ENCODE assay signal across 19 cellular contexts in genomic region chr5:39437469-39437868, GRCh38. TPM values are rescaled to one million over a fixed set of nuclear protein-coding genes. Genes with fewer than 3 reads are reported as not detected.
DNase-seq lines count a peak whose midpoint lies in the region; ATAC-seq and TF ChIP-seq lines count a peak whose summit lies in the region.
"Had no signal": no experiment of that assay in that cellular context is flagged by ENCODE, and none has a peak within 500 bp of the region (broad histone marks: within the 10 kb centered on the region; RNA-seq: fewer than 3 reads in every experiment).

No MANE protein-coding gene starts in this region.

- TF ChIP-seq POLR2A in GM18505 (IDR thresholded peaks at IDR 0.05; ENCODE audit: borderline replicate concordance, extremely low read depth, insufficient read depth, insufficient read length): no peak
- no peak for TF ChIP-seq POLR2A in suprapubic skin (IDR thresholded peaks at IDR 0.05)

- ATAC-seq in GM18505 (IDR thresholded peaks at IDR 0.05; ENCODE audit: unreplicated experiment): peak; percentile 68
- peak; percentile 41 for ATAC-seq in naive thymus-derived CD4-positive, alpha-beta T cell
- no peak for ATAC-seq in HG03354 (IDR thresholded peaks at IDR 0.05; ENCODE audit: poor library complexity, severe bottlenecking, unreplicated experiment)
- no peak for ATAC-seq in GM21737 (IDR thresholded peaks at IDR 0.05; ENCODE audit: unreplicated experiment)
- ATAC-seq: activated CD4-positive, CD25-positive, alpha-beta regulatory T cell treated with anti-CD3 and anti-CD28 coated beads, Interleukin-2, amount 50 U/mL, for 24 hours had no signal

- TF ChIP-seq EP300 in suprapubic skin (IDR thresholded peaks at IDR 0.05): no peak

- H3K4me3 Mint-ChIP-seq in naive thymus-derived CD4-positive, alpha-beta T cell: no peak overlapping the region
- H3K4me3 Mint-ChIP-seq: activated T-cell treated with anti-CD3 and anti-CD28 coated beads, Interleukin-2, amount 50 U/mL, for 24 hours; endodermal cell had no signal

- CTCF ChIA-PET in naive thymus-derived CD4-positive, alpha-beta T cell (lab: Charles Lee): interaction anchor here (0.7 kb wide), 1 partner anchor 12 kb away, joined by 3 read pairs; the partner anchor contains the start of gene DAB2

- H3K27me3 ChIP-seq in naive thymus-derived CD4-positive, alpha-beta T cell (ENCODE audit: control insufficient read depth in 2 of 2, insufficient read depth in 2 of 2, low read length in 2 of 2): no peaks in the 10 kb centered on the region
- H3K27me3 ChIP-seq in suprapubic skin: no peaks in the 10 kb centered on the region
- H3K27me3 ChIP-seq: ascending aorta, uterus had no signal

- H3K9me3 ChIP-seq in naive thymus-derived CD4-positive, alpha-beta T cell (ENCODE audit: control insufficient read depth in 2 of 3, low read length in 3 of 3): no peaks in the 10 kb centered on the region
- H3K9me3 ChIP-seq in suprapubic skin: no peaks in the 10 kb centered on the region
- H3K9me3 ChIP-seq: ascending aorta, uterus had no signal

- H3K4me1 ChIP-seq in naive thymus-derived CD4-positive, alpha-beta T cell (ENCODE audit: control insufficient read depth in 2 of 2, insufficient read depth in 2 of 2, low read length in 2 of 2): no peaks in the 10 kb centered on the region
- H3K4me1 ChIP-seq in suprapubic skin: peaks cover 4% of the 10 kb centered on the region
- H3K4me1 ChIP-seq: uterus had no signal

- H3K4me3 ChIP-seq in epithelial cell of esophagus (ENCODE audit: low read length): no peak overlapping the region
- no peak overlapping the region for H3K4me3 ChIP-seq in naive thymus-derived CD4-positive, alpha-beta T cell (ENCODE audit: low read length)
- no peak overlapping the region for H3K4me3 ChIP-seq in suprapubic skin
- H3K4me3 ChIP-seq: ascending aorta, uterus had no signal

- peaks cover 0 to 5% (median 0%) of the 10 kb centered on the region in 7 donors for H3K4me1 Mint-ChIP-seq in naive thymus-derived CD4-positive, alpha-beta T cell

- intact Hi-C loops in naive thymus-derived CD4-positive, alpha-beta T cell (cut with micrococcal nuclease): no loop called here

- H3K27ac Mint-ChIP-seq in naive thymus-derived CD4-positive, alpha-beta T cell: no peak overlapping the region
- H3K27ac Mint-ChIP-seq: activated T-cell treated with anti-CD3 and anti-CD28 coated beads, Interleukin-2, amount 50 U/mL, for 24 hours; endodermal cell had no signal

- TF ChIP-seq CTCF in epithelial cell of esophagus (IDR thresholded peaks at IDR 0.05; ENCODE audit: insufficient read depth, low read depth, low read length, missing control alignments) (no peak), suprapubic skin (IDR thresholded peaks at IDR 0.05) (no peak)

- peaks cover 4 to 16% (median 6%) of the 10 kb centered on the region in 5 donors for H3K27me3 Mint-ChIP-seq in naive thymus-derived CD4-positive, alpha-beta T cell

- POLR2A ChIA-PET in naive thymus-derived CD4-positive, alpha-beta T cell (lab: Charles Lee): interaction anchor here (0.7 kb wide), 1 partner anchor 17 kb away, joined by 3 read pairs; no protein-coding TSS in a partner anchor

- H3K27ac ChIP-seq in naive thymus-derived CD4-positive, alpha-beta T cell (ENCODE audit: low read depth, low read length): no peak overlapping the region
- no peak overlapping the region for H3K27ac ChIP-seq in suprapubic skin
- H3K27ac ChIP-seq: ascending aorta, uterus had no signal

- H3K9me3 Mint-ChIP-seq in naive thymus-derived CD4-positive, alpha-beta T cell: no peaks in the 10 kb centered on the region
- H3K9me3 Mint-ChIP-seq: activated T-cell treated with anti-CD3 and anti-CD28 coated beads, Interleukin-2, amount 50 U/mL, for 24 hours; endodermal cell had no signal

- WGBS in suprapubic skin: 29% methylated on average over 1 of the region's 1 CpG

- H3K36me3 ChIP-seq in naive thymus-derived CD4-positive, alpha-beta T cell (ENCODE audit: control insufficient read depth in 2 of 3, insufficient read depth in 3 of 3, low read length in 3 of 3): no peaks in the 10 kb centered on the region
- no peaks in the 10 kb centered on the region for H3K36me3 ChIP-seq in suprapubic skin
- H3K36me3 ChIP-seq: ascending aorta, uterus had no signal

- peak; percentile 20 for DNase-seq in LHCN-M2 (ENCODE audit: low read depth)
- peak; percentile 19 for DNase-seq in epithelial cell of esophagus (ENCODE audit: low read depth)
- DNase-seq in naive thymus-derived CD4-positive, alpha-beta T cell: no peak
- no peak for DNase-seq in suprapubic skin (ENCODE audit: low spot score in 2 of 2)
- no peak for DNase-seq in stimulated activated CD4-positive, alpha-beta T cell treated with anti-CD3 and anti-CD28 coated beads, Interleukin-4, amount 100 ng/mL, for 4 hours
- DNase-seq: activated T-cell treated with anti-CD3 and anti-CD28 coated beads, Interleukin-2, amount 50 U/mL, for 24 hours; DMS79 treated with DMSO at 0.1 percent for 48 hours; endodermal cell; HCEC 1CT; KBM-7; mammary epithelial cell; NCI-H187; posterior cingulate gyrus; uterus had no signal

- H3K36me3 Mint-ChIP-seq in naive thymus-derived CD4-positive, alpha-beta T cell: no peaks in the 10 kb centered on the region

RNA-seq across cellular contexts. Expression of gene DAB2, which starts 12.7 kb away (rescaled TPM):
- 25.0 and 39.7 TPM in 2 replicates for total RNA-seq in LHCN-M2 (2014; rRNA removed)
- 92.8 TPM for polyA plus RNA-seq in LHCN-M2 (2012)
- total RNA-seq in naive thymus-derived CD4-positive, alpha-beta T cell: 1 to 10 TPM in 4 of 5 experiments, not detected in 1; 1.0 to 6.3 (median 5.8) TPM
- polyA plus RNA-seq in naive thymus-derived CD4-positive, alpha-beta T cell: not detected
- 10 to 100 TPM in 3 of 4 donors, 1 to 10 TPM in 1; 7.1 to 30.6 (median 11.7) TPM for total RNA-seq in suprapubic skin

Comparison
In these comparisons a context has a peak if more than half of its experiments do, and no peak if none do; other contexts are left out.
1. ATAC-seq: peak in GM18505 (single experiment) and naive thymus-derived CD4-positive, alpha-beta T cell (single experiment); none in HG03354 (single experiment) and GM21737 (single experiment).
2. DNase-seq: peak in LHCN-M2 (single experiment) and epithelial cell of esophagus (single experiment); none in naive thymus-derived CD4-positive, alpha-beta T cell (0 of 9), suprapubic skin (0 of 2) and stimulated activated CD4-positive, alpha-beta T cell treated with anti-CD3 and anti-CD28 coated beads, Interleukin-4, amount 100 ng/mL, for 4 hours (0 of 2).